Comparison of ENCODE assay signal across 7 cellular contexts in genomic region chr11:1382831-1383607, GRCh38. TPM values are rescaled to one million over a fixed set of nuclear protein-coding genes. Genes with fewer than 3 reads are reported as not detected.
DNase-seq lines count a peak whose midpoint lies in the region; ATAC-seq, FAIRE-seq and TF ChIP-seq lines count a peak whose summit lies in the region.

No MANE protein-coding gene starts in this region.

- POLR2A ChIA-PET in H1 (lab: Charles Lee; ENCODE audit: partially characterized antibody), result interaction anchor here (0.8 to 2.0 kb wide), 4 partner anchors 13 to 31 kb away, joined by 3 to 7 read pairs (median 4); no protein-coding TSS in a partner anchor

- peak overlapping the region; percentile 47 for H2BK120ac ChIP-seq in H1 (replicated peaks; ENCODE audit: low read depth, low read length)

- peak overlapping the region; percentile 78 for H3K4ac ChIP-seq in H1 (replicated peaks; ENCODE audit: insufficient read length, low read depth, low read length)

- H3K4me3 ChIP-seq in H1 (ENCODE audit: extremely low read depth in 1 of 4, insufficient read depth in 2 of 4, low read depth in 3 of 4, low read length in 4 of 4) (peak overlapping the region; percentile 51 to 72 (median 54); a peak in 7 of 8 replicates), mesodermal cell (ENCODE audit: extremely low read depth, insufficient read depth, low read length, poor library complexity, severe bottlenecking) (peak overlapping the region; percentile 42)

- peak overlapping the region; percentile 59 for H3K56ac ChIP-seq in H1 (replicated peaks; ENCODE audit: insufficient read length, low read depth, low read length)

- peak overlapping the region; percentile 89 for H4K8ac ChIP-seq in H1 (ENCODE audit: extremely low read depth, insufficient read depth, low read length)

- TF ChIP-seq CTCF in H1 (IDR thresholded peaks at IDR 0.05; ENCODE audit: control extremely low read depth in 1 of 3, insufficient read depth in 1 of 3, low read depth in 1 of 3, low read length in 3 of 3), result no peak

- H2BK20ac ChIP-seq in H1 (ENCODE audit: low read length), result no peak overlapping the region

- no peaks in the 10 kb centered on the region for H3K79me1 ChIP-seq in H1 (ENCODE audit: low read depth, low read length)

- no peak for TF ChIP-seq RAD21 in H1 (IDR thresholded peaks at IDR 0.05 in 1 of 2, conservative IDR thresholded peaks at IDR 0.05 in 1 of 2; ENCODE audit: low read depth in 2 of 2, low read length in 2 of 2)

- peaks cover 5% of the 10 kb centered on the region; the same call in 1 of the 2 replicates for H3K23me2 ChIP-seq in H1 (ENCODE audit: low read depth, low read length)

- peak; percentile 68 for ATAC-seq in GM18505 (IDR thresholded peaks at IDR 0.05; ENCODE audit: unreplicated experiment)
- ATAC-seq in HG03095 (IDR thresholded peaks at IDR 0.05; ENCODE audit: unreplicated experiment), result peak; percentile 72
- ATAC-seq in activated CD8-positive, alpha-beta memory T cell treated with anti-CD3 and anti-CD28 coated beads, Interleukin-2, amount 10 ng/mL, durations not matched to agents 7 days and 5 days, result peak; percentile 91

- peaks cover 0 to 2% (median 0%) of the 10 kb centered on the region in 4 experiments; a peak in 2 of 7 replicates for H3K27me3 ChIP-seq in H1 (replicated peaks in 1 of 4; ENCODE audit: control insufficient read depth in 3 of 4, extremely low read depth in 1 of 4, insufficient read depth in 3 of 4, low read length in 3 of 4)

- no peak overlapping the region for H3K14ac ChIP-seq in H1 (ENCODE audit: insufficient read length)

- peaks cover 11% of the 10 kb centered on the region for H3K4me1 Mint-ChIP-seq in activated CD8-positive, alpha-beta memory T cell treated with anti-CD3 and anti-CD28 coated beads, Interleukin-2, amount 10 ng/mL, durations not matched to agents 7 days and 5 days

- H3K9me3 ChIP-seq in H1 (ENCODE audit: insufficient read depth in 2 of 2, low read depth in 1 of 2, low read length in 1 of 2) (no peaks in the 10 kb centered on the region), mesodermal cell (ENCODE audit: control insufficient read depth, low read length) (no peaks in the 10 kb centered on the region)

- peak overlapping the region in 3 of 4 experiments; percentile 8 to 62 (median 40); a peak in 2 of 7 replicates for H3K9ac ChIP-seq in H1 (replicated peaks in 1 of 4; ENCODE audit: extremely low read depth in 1 of 4, low read depth in 3 of 4, low read length in 3 of 4)

- no peak overlapping the region for H3K23ac ChIP-seq in H1 (ENCODE audit: insufficient read length)

- H3K36me3 ChIP-seq in H1 (ENCODE audit: control insufficient read depth in 2 of 4, insufficient read depth in 4 of 4, low read length in 3 of 4) (no peaks in the 10 kb centered on the region), mesodermal cell (ENCODE audit: control insufficient read depth, insufficient read depth, low read length) (no peaks in the 10 kb centered on the region)

- TF ChIP-seq POLR2A in GM18505 (IDR thresholded peaks at IDR 0.05; ENCODE audit: borderline replicate concordance, extremely low read depth, insufficient read depth, insufficient read length), result no peak
- peak in 1 of 2 experiments; percentile 39; a peak in 1 of 3 replicates for TF ChIP-seq POLR2A in H1 (IDR thresholded peaks at IDR 0.05; ENCODE audit: control extremely low read depth in 1 of 2, low read depth in 2 of 2, low read length in 2 of 2)

- peak overlapping the region; percentile 48; the same call in 1 of the 2 replicates for H3K18ac ChIP-seq in H1 (ENCODE audit: extremely low read depth, low read length)

- CTCF ChIA-PET in activated CD8-positive, alpha-beta memory T cell treated with anti-CD3 and anti-CD28 coated beads, Interleukin-2, amount 10 ng/mL, durations not matched to agents 7 days and 5 days (lab: Charles Lee), result interaction anchor here (0.7 to 1.0 kb wide), 2 partner anchors 72 to 73 kb away, joined by 3 to 4 read pairs; partner anchors contain the start of gene TOLLIP
- CTCF ChIA-PET in H1 (lab: Charles Lee; ENCODE audit: partially characterized antibody), result interaction anchor here (0.5 to 1.4 kb wide), 4 partner anchors 39 to 439 kb away, joined by 3 to 4 read pairs (median 4); no protein-coding TSS in a partner anchor

- H4K20me1 ChIP-seq in H1 (replicated peaks in 1 of 2; ENCODE audit: control insufficient read depth in 1 of 2, insufficient read depth in 2 of 2, low read length in 2 of 2), result peaks cover 0 to 5% of the 10 kb centered on the region in 2 experiments

- H3K79me2 ChIP-seq in H1 (ENCODE audit: control insufficient read depth in 1 of 2, insufficient read depth in 2 of 2, low read length in 2 of 2), result no peaks in the 10 kb centered on the region

- H2BK15ac ChIP-seq in H1 (ENCODE audit: low read length), result 0 out of 2 replicates have a peak overlapping the region, but pooled peaks have one; percentile 46

- 0 out of 2 replicates have a peak overlapping the region, but pooled peaks have one; percentile 6 for H2BK12ac ChIP-seq in H1 (ENCODE audit: low read depth, low read length)

- FAIRE-seq in H1 (lab: Jason Lieb, UNC), result no peak

- DNase-seq in NCI-H82 (lab: John Stamatoyannopoulos, UW) (peak; percentile 83), H1 (ENCODE audit: low read depth in 1 of 2, low spot score in 2 of 2) (peak in 1 of 2 experiments; percentile 78)
- peak; percentile 83 for DNase-seq in activated CD8-positive, alpha-beta memory T cell treated with anti-CD3 and anti-CD28 coated beads, Interleukin-2, amount 10 ng/mL, durations not matched to agents 7 days and 5 days
- peak; percentile 77 for DNase-seq in stimulated activated CD8-positive, alpha-beta memory T cell treated with anti-CD3 and anti-CD28 coated beads, Interleukin-12 subunit alpha, Interleukin-12 subunit beta, amount 100 ng/mL, for 4 hours (ENCODE audit: low read depth)

- H4K5ac ChIP-seq in H1 (ENCODE audit: insufficient read length, low read depth, low read length), result peak overlapping the region; percentile 72

- H3K27me3 Mint-ChIP-seq in activated CD8-positive, alpha-beta memory T cell treated with anti-CD3 and anti-CD28 coated beads, Interleukin-2, amount 10 ng/mL, durations not matched to agents 7 days and 5 days, result peaks cover 37% of the 10 kb centered on the region

- H2AK5ac ChIP-seq in H1 (ENCODE audit: low read depth, low read length), result no peak overlapping the region

- no peaks in the 10 kb centered on the region for H3K9me3 Mint-ChIP-seq in activated CD8-positive, alpha-beta memory T cell treated with anti-CD3 and anti-CD28 coated beads, Interleukin-2, amount 10 ng/mL, durations not matched to agents 7 days and 5 days (ENCODE audit: low read depth)

- H3K27ac ChIP-seq in H1 (ENCODE audit: low read depth, low read length) (no peak overlapping the region), mesodermal cell (ENCODE audit: low read depth, low read length, severe bottlenecking) (peak overlapping the region; percentile 81)

- peak overlapping the region; percentile 67 for H3K4me3 Mint-ChIP-seq in activated CD8-positive, alpha-beta memory T cell treated with anti-CD3 and anti-CD28 coated beads, Interleukin-2, amount 10 ng/mL, durations not matched to agents 7 days and 5 days

- H2BK5ac ChIP-seq in H1 (ENCODE audit: low read depth, low read length), result peak overlapping the region; percentile 79; the same call in 1 of the 2 replicates

- peaks cover 0 to 10% (median 4%) of the 10 kb centered on the region in 4 experiments; a peak in 6 of 7 replicates for H3K4me1 ChIP-seq in H1 (replicated peaks in 1 of 4; ENCODE audit: control insufficient read depth in 3 of 4, insufficient read depth in 4 of 4, low read length in 3 of 4)
- H3K4me1 ChIP-seq in mesodermal cell (ENCODE audit: control insufficient read depth, insufficient read depth, low read length, poor library complexity, severe bottlenecking), result no peaks in the 10 kb centered on the region

- peak overlapping the region; percentile 94; the same call in 1 of the 2 replicates for H2AFZ ChIP-seq in H1 (ENCODE audit: low read length)

- peak overlapping the region; percentile 59 to 90 for H3K4me2 ChIP-seq in H1 (ENCODE audit: insufficient read depth in 1 of 2, low read depth in 2 of 2, low read length in 2 of 2)

- H3K36me3 Mint-ChIP-seq in activated CD8-positive, alpha-beta memory T cell treated with anti-CD3 and anti-CD28 coated beads, Interleukin-2, amount 10 ng/mL, durations not matched to agents 7 days and 5 days, result no peaks in the 10 kb centered on the region

- peak overlapping the region; percentile 84 for H4K91ac ChIP-seq in H1 (replicated peaks; ENCODE audit: insufficient read length, low read length)

- peak overlapping the region; percentile 74 for H3K27ac Mint-ChIP-seq in activated CD8-positive, alpha-beta memory T cell treated with anti-CD3 and anti-CD28 coated beads, Interleukin-2, amount 10 ng/mL, durations not matched to agents 7 days and 5 days

- TF ChIP-seq EP300 in H1 (IDR thresholded peaks at IDR 0.05; ENCODE audit: borderline replicate concordance in 1 of 2, low read depth in 2 of 2, low read length in 2 of 2), result no peak

- 5% methylated on average over 28 of the region's 56 CpGs; no CpG with 5 or more reads in 1 of the 2 experiments for WGBS in H1 (ENCODE audit: extremely low coverage in 1 of 2, insufficient coverage in 1 of 2, insufficient read length in 1 of 2, insufficient replicate concordance in 2 of 2, low coverage in 1 of 2, low lambda C conversion rate in 2 of 2, missing lambda C conversion rate in 1 of 2), 2 experiments
- 0 to 2% methylated on average over 26 to 45 of the region's 56 CpGs for WGBS in mesodermal cell (ENCODE audit: insufficient coverage in 2 of 2), 2 experiments

TF ChIP-seq in H1, 55 proteins besides CTCF, POLR2A, EP300 and RAD21 (continues in another document):
- no peak for TF ChIP-seq SIN3A (conservative IDR thresholded peaks at IDR 0.05 in 1 of 2, IDR thresholded peaks at IDR 0.05 in 1 of 2; ENCODE audit: low read depth in 1 of 2, low read length in 2 of 2)
- peak; percentile 42 for TF ChIP-seq ASH2L (IDR thresholded peaks at IDR 0.05; ENCODE audit: low read length)
- peak; percentile 50; the same call in 1 of the 2 replicates for TF ChIP-seq TAF1 (IDR thresholded peaks at IDR 0.05; ENCODE audit: low read depth, low read length)
- no peak for TF ChIP-seq SP2 (IDR thresholded peaks at IDR 0.05; ENCODE audit: low read length)

RNA-seq across cellular contexts. Expression of gene BRSK2, which starts 6.7 kb away (rescaled TPM):
- under 1 TPM in 1 of 2 experiments, not detected in 1; 0.40 TPM for total RNA-seq in activated CD8-positive, alpha-beta memory T cell treated with anti-CD3 and anti-CD28 coated beads, Interleukin-2, amount 10 ng/mL, durations not matched to agents 7 days and 5 days
- total RNA-seq in H1 (2021; fragmentation: NEBNext Ultra II Directional; extraction: Animal tissue kit (Norgen Biotek cat#: 25700)), result 26.2 and 27.1 TPM in 2 replicates
- 17.3 and 23.9 TPM in 2 replicates for polyA plus RNA-seq in H1 (2011; rRNA removed)
- polyA plus RNA-seq in H1 (2011; cell fraction: cytosol; rRNA removed), result 18.7 TPM
- polyA plus RNA-seq in H1 (2011; cell fraction: nucleus; rRNA removed), result 79.9 TPM
- 19.0 to 31.0 TPM (median 27.3 TPM) in 4 replicates for polyA plus RNA-seq in H1 (2012, experiment 1 of 2)
- polyA plus RNA-seq in H1 (2012, experiment 2 of 2), result 18.0 TPM
- polyA plus RNA-seq in H1 (2013, experiment 1 of 2), result 27.0 TPM
- 24.6 TPM for polyA plus RNA-seq in H1 (2013, experiment 2 of 2)
- polyA minus RNA-seq in H1 (2011; rRNA and poly(A)+ RNA removed), result 6.4 and 6.5 TPM in 2 replicates
- polyA minus RNA-seq in H1 (2011; cell fraction: cytosol; rRNA and poly(A)+ RNA removed), result 10.0 TPM
- polyA minus RNA-seq in H1 (2011; cell fraction: nucleus; rRNA and poly(A)+ RNA removed), result 18.1 TPM
- 5.7 TPM for polyA plus RNA-seq in mesodermal cell (2013, experiment 1 of 2)
- polyA plus RNA-seq in mesodermal cell (2013, experiment 2 of 2), result 2.6 TPM

Comparison
In these comparisons a context has a peak if more than half of its experiments do, and no peak if none do; other contexts are left out.
1. RNA of gene BRSK2, which starts 6.7 kb away (total RNA-seq): 26.2 to 27.1 TPM in H1; 0.40 TPM in activated CD8-positive, alpha-beta memory T cell treated with anti-CD3 and anti-CD28 coated beads, Interleukin-2, amount 10 ng/mL, durations not matched to agents 7 days and 5 days; every median in the first group is over 10 times any median in the second.
2. Peak in every context shown above with its lines, with median percentiles within 50 percentile points of each other: ATAC-seq.